In the genomic region with DNA sequence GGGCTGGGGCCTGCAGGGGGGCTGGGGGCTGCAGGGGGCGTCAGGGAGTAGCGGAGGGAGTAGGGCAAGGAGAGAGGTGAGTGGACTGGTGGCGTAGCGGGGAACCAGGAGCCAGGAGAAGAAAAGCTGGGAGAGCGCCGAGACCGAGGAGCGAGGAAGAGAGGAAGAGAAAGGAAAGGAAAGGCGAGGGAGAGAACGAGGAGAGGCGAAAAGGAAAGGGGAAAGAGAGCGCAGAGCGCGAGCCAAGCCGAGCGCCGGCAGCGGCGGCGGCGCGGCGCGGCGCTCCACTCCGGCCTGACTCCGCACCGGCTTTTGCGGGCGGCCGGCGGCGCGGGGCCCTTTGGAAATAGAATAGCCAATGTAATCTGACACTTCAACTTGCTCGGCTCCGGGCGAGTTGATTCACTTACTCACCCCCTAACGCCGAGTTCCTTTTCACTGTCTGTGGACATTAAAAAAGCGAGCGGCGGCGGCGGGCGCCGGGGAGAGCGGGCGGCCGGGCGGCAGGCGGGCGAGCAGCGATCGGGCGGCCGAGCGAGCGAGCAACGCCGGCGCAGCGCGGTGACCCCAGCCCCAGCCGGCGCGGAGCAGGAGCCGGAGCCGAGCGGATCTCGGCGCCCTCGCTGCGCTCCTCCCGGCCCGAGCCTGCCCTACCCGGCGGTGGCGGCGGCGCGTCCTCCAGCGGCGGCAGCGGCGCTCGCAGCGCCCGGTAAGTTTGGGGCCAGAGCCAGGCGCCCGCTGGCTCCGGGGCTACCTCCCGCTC, we compare ENCODE assay signal across 8 cellular contexts. TPM values are rescaled to one million over a fixed set of nuclear protein-coding genes. Genes with fewer than 3 reads are reported as not detected.
DNase-seq lines count a peak whose midpoint lies in the region; ATAC-seq and TF ChIP-seq lines count a peak whose summit lies in the region.

A gene with protein sequence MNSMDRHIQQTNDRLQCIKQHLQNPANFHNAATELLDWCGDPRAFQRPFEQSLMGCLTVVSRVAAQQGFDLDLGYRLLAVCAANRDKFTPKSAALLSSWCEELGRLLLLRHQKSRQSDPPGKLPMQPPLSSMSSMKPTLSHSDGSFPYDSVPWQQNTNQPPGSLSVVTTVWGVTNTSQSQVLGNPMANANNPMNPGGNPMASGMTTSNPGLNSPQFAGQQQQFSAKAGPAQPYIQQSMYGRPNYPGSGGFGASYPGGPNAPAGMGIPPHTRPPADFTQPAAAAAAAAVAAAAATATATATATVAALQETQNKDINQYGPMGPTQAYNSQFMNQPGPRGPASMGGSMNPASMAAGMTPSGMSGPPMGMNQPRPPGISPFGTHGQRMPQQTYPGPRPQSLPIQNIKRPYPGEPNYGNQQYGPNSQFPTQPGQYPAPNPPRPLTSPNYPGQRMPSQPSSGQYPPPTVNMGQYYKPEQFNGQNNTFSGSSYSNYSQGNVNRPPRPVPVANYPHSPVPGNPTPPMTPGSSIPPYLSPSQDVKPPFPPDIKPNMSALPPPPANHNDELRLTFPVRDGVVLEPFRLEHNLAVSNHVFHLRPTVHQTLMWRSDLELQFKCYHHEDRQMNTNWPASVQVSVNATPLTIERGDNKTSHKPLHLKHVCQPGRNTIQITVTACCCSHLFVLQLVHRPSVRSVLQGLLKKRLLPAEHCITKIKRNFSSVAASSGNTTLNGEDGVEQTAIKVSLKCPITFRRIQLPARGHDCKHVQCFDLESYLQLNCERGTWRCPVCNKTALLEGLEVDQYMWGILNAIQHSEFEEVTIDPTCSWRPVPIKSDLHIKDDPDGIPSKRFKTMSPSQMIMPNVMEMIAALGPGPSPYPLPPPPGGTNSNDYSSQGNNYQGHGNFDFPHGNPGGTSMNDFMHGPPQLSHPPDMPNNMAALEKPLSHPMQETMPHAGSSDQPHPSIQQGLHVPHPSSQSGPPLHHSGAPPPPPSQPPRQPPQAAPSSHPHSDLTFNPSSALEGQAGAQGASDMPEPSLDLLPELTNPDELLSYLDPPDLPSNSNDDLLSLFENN (plus strand): TSS at position 405 of the 763 bp plus-strand sequence. CDS start 132,667 bp downstream, outside the sequence.

- H3K36me3 ChIP-seq in psoas muscle (ENCODE audit: insufficient read depth in 1 of 2, low read depth in 1 of 2): no peaks in the 10 kb centered on the region
- no peaks in the 10 kb centered on the region for H3K36me3 ChIP-seq in urinary bladder (ENCODE audit: insufficient read depth)

- H3K9me3 ChIP-seq in psoas muscle: no peaks in the 10 kb centered on the region

- H3K4me3 ChIP-seq in psoas muscle: peak within 1 kb of the TSS; percentile 94
- H3K4me3 ChIP-seq in urinary bladder (ENCODE audit: low read depth, low read length): peak within 1 kb of the TSS; percentile 82

- no peaks in the 10 kb centered on the region for H3K9me3 Mint-ChIP-seq in T-helper 1 cell treated with Interleukin-12 subunit alpha and Interleukin-12 subunit beta and Interleukin-4 antibody, amounts not matched to agents 30 μg/mL and 1 μg/mL, for 36 hours

- peaks cover 39% of the 10 kb centered on the region for H3K4me1 Mint-ChIP-seq in T-helper 1 cell treated with Interleukin-12 subunit alpha and Interleukin-12 subunit beta and Interleukin-4 antibody, amounts not matched to agents 30 μg/mL and 1 μg/mL, for 36 hours (ENCODE audit: low read depth)

- H3K27me3 ChIP-seq in psoas muscle (ENCODE audit: insufficient read depth in 3 of 3, low read length in 2 of 3): no peaks in the 10 kb centered on the region

- WGBS in psoas muscle, 3 donors: 0% methylated on average over 38 to 92 of the region's 92 CpGs
- WGBS in urinary bladder: under 1% methylated on average over 92 of the region's 92 CpGs

- peak; percentile 37 for TF ChIP-seq CTCF in GM12874 (IDR thresholded peaks at IDR 0.05; ENCODE audit: insufficient read depth, low read depth, low read length)
- TF ChIP-seq CTCF in psoas muscle (IDR thresholded peaks at IDR 0.05): peak; percentile 45

- H3K4me1 ChIP-seq in psoas muscle: peaks cover 29% of the 10 kb centered on the region
- H3K4me1 ChIP-seq in urinary bladder (ENCODE audit: insufficient read depth): peaks cover 3% of the 10 kb centered on the region

- H3K27ac Mint-ChIP-seq in T-helper 1 cell treated with Interleukin-12 subunit alpha and Interleukin-12 subunit beta and Interleukin-4 antibody, amounts not matched to agents 30 μg/mL and 1 μg/mL, for 36 hours: peak within 1 kb of the TSS; percentile 87

- ATAC-seq in HG02759 (IDR thresholded peaks at IDR 0.05; ENCODE audit: unreplicated experiment): peak; percentile 64
- peak; percentile 39 for ATAC-seq in left ventricle myocardium superior
- ATAC-seq in psoas muscle: peak; percentile 49 to 61 (median 52)

- peak within 1 kb of the TSS; percentile 95 for H3K4me3 Mint-ChIP-seq in T-helper 1 cell treated with Interleukin-12 subunit alpha and Interleukin-12 subunit beta and Interleukin-4 antibody, amounts not matched to agents 30 μg/mL and 1 μg/mL, for 36 hours

- DNase-seq in NCI-H128 (lab: John Stamatoyannopoulos, UW; ENCODE audit: unreplicated experiment): peak; percentile 54
- DNase-seq in amygdala (lab: John Stamatoyannopoulos, UW): peak in 55 of 56 donors; percentile 31 to 91 (median 75)
- peak; percentile 93 for DNase-seq in left ventricle myocardium superior
- peak; percentile 89 to 93 for DNase-seq in psoas muscle

- H3K27me3 Mint-ChIP-seq in T-helper 1 cell treated with Interleukin-12 subunit alpha and Interleukin-12 subunit beta and Interleukin-4 antibody, amounts not matched to agents 30 μg/mL and 1 μg/mL, for 36 hours (ENCODE audit: low read depth): peaks cover 18% of the 10 kb centered on the region

- intact Hi-C loops in left ventricle myocardium superior (cut with micrococcal nuclease): loop anchor here (10.0 kb wide), 1 partner anchor 94 kb away; no protein-coding TSS in a partner anchor
- intact Hi-C loops in psoas muscle (cut with DNase I): loop anchor here (1.0 to 10.0 kb wide), 6 partner anchors 45 to 1024 kb away; no protein-coding TSS in a partner anchor

- peak within 1 kb of the TSS; percentile 97 for H3K27ac ChIP-seq in psoas muscle
- H3K27ac ChIP-seq in urinary bladder (ENCODE audit: low read depth): peak within 1 kb of the TSS; percentile 91

- H3K36me3 Mint-ChIP-seq in T-helper 1 cell treated with Interleukin-12 subunit alpha and Interleukin-12 subunit beta and Interleukin-4 antibody, amounts not matched to agents 30 μg/mL and 1 μg/mL, for 36 hours (ENCODE audit: low read depth): peaks cover 9% of the 10 kb centered on the region

RNA-seq across cellular contexts. Expression of the gene that starts here (rescaled TPM):
- 49.5 TPM for total RNA-seq in left ventricle myocardium superior
- 10 to 100 TPM; 30.0 to 37.6 (median 35.4) TPM for total RNA-seq in psoas muscle
- 10 to 100 TPM; 10.4 to 24.3 (median 22.0) TPM for polyA plus RNA-seq in psoas muscle
- 30.2 TPM for total RNA-seq in urinary bladder
- 54.6 TPM for polyA plus RNA-seq in urinary bladder

Comparison
In these comparisons a context has a peak if more than half of its experiments do, and no peak if none do; other contexts are left out.
1. Peak in every context shown above with its lines: DNase-seq, ATAC-seq, H3K4me3 ChIP-seq and H3K27ac ChIP-seq.